Comparison of ENCODE assay signal across 1 cellular context in the genomic region with DNA sequence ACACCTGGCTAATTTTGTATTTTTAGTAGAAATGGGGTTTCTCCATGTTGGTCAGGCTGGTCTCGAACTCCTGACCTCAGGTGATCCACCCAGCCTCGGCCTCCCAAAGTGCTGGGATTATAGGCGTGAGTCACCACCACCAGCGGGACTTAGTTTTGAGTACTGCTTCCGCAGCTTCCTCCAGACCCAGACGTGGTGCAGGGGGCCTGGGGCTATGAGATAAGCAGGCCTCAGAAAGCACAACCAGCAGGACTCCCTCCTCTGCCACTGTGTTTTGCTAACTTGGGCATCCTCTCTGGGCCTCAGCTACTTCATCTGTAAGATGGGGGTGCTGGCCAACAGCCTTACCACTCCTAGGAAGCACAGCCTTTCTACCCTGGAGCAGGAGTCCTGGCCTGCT.
TF ChIP-seq lines count a peak whose summit lies in the region.

No MANE protein-coding gene starts in this region.

TF ChIP-seq in HCT116, 20 proteins besides CTCF, POLR2A, EP300 and RAD21 (continued from another document):
- TF ChIP-seq, protein P1, sequence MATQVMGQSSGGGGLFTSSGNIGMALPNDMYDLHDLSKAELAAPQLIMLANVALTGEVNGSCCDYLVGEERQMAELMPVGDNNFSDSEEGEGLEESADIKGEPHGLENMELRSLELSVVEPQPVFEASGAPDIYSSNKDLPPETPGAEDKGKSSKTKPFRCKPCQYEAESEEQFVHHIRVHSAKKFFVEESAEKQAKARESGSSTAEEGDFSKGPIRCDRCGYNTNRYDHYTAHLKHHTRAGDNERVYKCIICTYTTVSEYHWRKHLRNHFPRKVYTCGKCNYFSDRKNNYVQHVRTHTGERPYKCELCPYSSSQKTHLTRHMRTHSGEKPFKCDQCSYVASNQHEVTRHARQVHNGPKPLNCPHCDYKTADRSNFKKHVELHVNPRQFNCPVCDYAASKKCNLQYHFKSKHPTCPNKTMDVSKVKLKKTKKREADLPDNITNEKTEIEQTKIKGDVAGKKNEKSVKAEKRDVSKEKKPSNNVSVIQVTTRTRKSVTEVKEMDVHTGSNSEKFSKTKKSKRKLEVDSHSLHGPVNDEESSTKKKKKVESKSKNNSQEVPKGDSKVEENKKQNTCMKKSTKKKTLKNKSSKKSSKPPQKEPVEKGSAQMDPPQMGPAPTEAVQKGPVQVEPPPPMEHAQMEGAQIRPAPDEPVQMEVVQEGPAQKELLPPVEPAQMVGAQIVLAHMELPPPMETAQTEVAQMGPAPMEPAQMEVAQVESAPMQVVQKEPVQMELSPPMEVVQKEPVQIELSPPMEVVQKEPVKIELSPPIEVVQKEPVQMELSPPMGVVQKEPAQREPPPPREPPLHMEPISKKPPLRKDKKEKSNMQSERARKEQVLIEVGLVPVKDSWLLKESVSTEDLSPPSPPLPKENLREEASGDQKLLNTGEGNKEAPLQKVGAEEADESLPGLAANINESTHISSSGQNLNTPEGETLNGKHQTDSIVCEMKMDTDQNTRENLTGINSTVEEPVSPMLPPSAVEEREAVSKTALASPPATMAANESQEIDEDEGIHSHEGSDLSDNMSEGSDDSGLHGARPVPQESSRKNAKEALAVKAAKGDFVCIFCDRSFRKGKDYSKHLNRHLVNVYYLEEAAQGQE (IDR thresholded peaks at IDR 0.05; ENCODE audit: low read depth) = no peak
